ENCODE assay signal across 8 cellular contexts in genomic region chr1:86499987-86500593, GRCh38. TPM values are rescaled to one million over a fixed set of nuclear protein-coding genes. Genes with fewer than 3 reads are reported as not detected.
DNase-seq lines count a peak whose midpoint lies in the region; ATAC-seq and TF ChIP-seq lines count a peak whose summit lies in the region.

No MANE protein-coding gene starts in this region.

- H3K36me3 ChIP-seq in hepatocyte (replicated peaks; ENCODE audit: insufficient read depth, low read depth) (no peaks in the 10 kb centered on the region), uterus (no peaks in the 10 kb centered on the region)

- peaks cover 6% of the 10 kb centered on the region for H3K4me1 Mint-ChIP-seq in T-helper 17 cell
- peaks cover 14% of the 10 kb centered on the region for H3K4me1 Mint-ChIP-seq in activated T-helper 2 cell treated with anti-CD3 and anti-CD28 coated beads, Interferon-gamma antibody, Interleukin-2, Interleukin-4, amounts not matched to agents 10 μg/mL and 5 μg/mL and 100 μg/mL, durations not matched to agents 14 hours and 24 hours and 36 hours (ENCODE audit: low read depth)

- H3K4me3 ChIP-seq in AG04449 (ENCODE audit: low read depth, low read length) (no peak overlapping the region), hepatocyte (no peak overlapping the region), uterus (no peak overlapping the region)

- no peak for TF ChIP-seq POLR2A in uterus (IDR thresholded peaks at IDR 0.05)

- no peaks in the 10 kb centered on the region for H4K20me1 ChIP-seq in hepatocyte (ENCODE audit: insufficient read depth, poor library complexity, severe bottlenecking)

- no peaks in the 10 kb centered on the region for H3K9me2 ChIP-seq in hepatocyte (replicated peaks; ENCODE audit: insufficient read depth)

- no peaks in the 10 kb centered on the region for H3K79me2 ChIP-seq in hepatocyte

- POLR2A ChIA-PET in AG04449 (lab: Yijun Ruan, JAX): interaction anchor here (1.0 kb wide), 1 partner anchor 205 kb away, joined by 3 read pairs; no protein-coding TSS in a partner anchor

- H2AFZ ChIP-seq in hepatocyte: no peak overlapping the region

- WGBS in hepatocyte (ENCODE audit: low lambda C conversion rate, missing lambda C conversion rate): 22% methylated on average over 3 of the region's 3 CpGs

- H3K27me3 Mint-ChIP-seq in T-helper 17 cell: peaks cover 33% of the 10 kb centered on the region
- H3K27me3 Mint-ChIP-seq in activated T-helper 2 cell treated with anti-CD3 and anti-CD28 coated beads, Interferon-gamma antibody, Interleukin-2, Interleukin-4, amounts not matched to agents 10 μg/mL and 5 μg/mL and 100 μg/mL, durations not matched to agents 14 hours and 24 hours and 36 hours (ENCODE audit: low read depth): peaks cover 37% of the 10 kb centered on the region

- no peaks in the 10 kb centered on the region for H3K27me3 ChIP-seq in hepatocyte
- no peaks in the 10 kb centered on the region for H3K27me3 ChIP-seq in uterus

- H3K27ac Mint-ChIP-seq in T-helper 17 cell: no peak overlapping the region
- H3K27ac Mint-ChIP-seq in activated T-helper 2 cell treated with anti-CD3 and anti-CD28 coated beads, Interferon-gamma antibody, Interleukin-2, Interleukin-4, amounts not matched to agents 10 μg/mL and 5 μg/mL and 100 μg/mL, durations not matched to agents 14 hours and 24 hours and 36 hours: no peak overlapping the region

- H3K4me1 ChIP-seq in hepatocyte (ENCODE audit: insufficient read depth) (peaks cover 21% of the 10 kb centered on the region), uterus (no peaks in the 10 kb centered on the region)

- CTCF ChIA-PET in AG04449 (lab: Yijun Ruan, JAX): interaction anchor here (0.6 to 12.2 kb wide), 30 partner anchors 9 to 1991 kb away, joined by 3 to 198 read pairs (median 4); partner anchors contain the start of genes ODF2L and SH3GLB1

- H3K9me3 Mint-ChIP-seq in activated T-helper 2 cell treated with anti-CD3 and anti-CD28 coated beads, Interferon-gamma antibody, Interleukin-2, Interleukin-4, amounts not matched to agents 10 μg/mL and 5 μg/mL and 100 μg/mL, durations not matched to agents 14 hours and 24 hours and 36 hours: no peaks in the 10 kb centered on the region

- H3K4me2 ChIP-seq in hepatocyte: no peak overlapping the region

- H3K27ac ChIP-seq in hepatocyte: no peak overlapping the region
- peak overlapping the region; percentile 90 to 93 for H3K27ac ChIP-seq in uterus

- DNase-seq in AG04449 (ENCODE audit: low read depth, low spot score) (no peak), MV-4-11 (lab: John Stamatoyannopoulos, UW) (peak; percentile 60), T-helper 17 cell (no peak), hepatocyte (ENCODE audit: low spot score) (peak; percentile 70), uterus (no peak)
- DNase-seq in activated T-helper 2 cell treated with anti-CD3 and anti-CD28 coated beads, Interferon-gamma antibody, Interleukin-2, Interleukin-4, amounts not matched to agents 10 μg/mL and 5 μg/mL and 100 μg/mL, durations not matched to agents 14 hours and 24 hours and 36 hours (ENCODE audit: low spot score): no peak
- DNase-seq in activated CD4-positive, alpha-beta T cell treated with anti-CD3 and anti-CD28 coated beads for 48 hours: no peak

- no peaks in the 10 kb centered on the region for H3K36me3 Mint-ChIP-seq in T-helper 17 cell (ENCODE audit: low read depth)
- H3K36me3 Mint-ChIP-seq in activated T-helper 2 cell treated with anti-CD3 and anti-CD28 coated beads, Interferon-gamma antibody, Interleukin-2, Interleukin-4, amounts not matched to agents 10 μg/mL and 5 μg/mL and 100 μg/mL, durations not matched to agents 14 hours and 24 hours and 36 hours (ENCODE audit: low read depth): no peaks in the 10 kb centered on the region

- intact Hi-C loops in uterus (cut with DNase I; ENCODE audit: low total_unique reads): loop anchor here (10.0 kb wide), 1 partner anchor 105 kb away; the partner anchor contains the start of gene ODF2L
- intact Hi-C loops in activated T-helper 2 cell treated with anti-CD3 and anti-CD28 coated beads, Interferon-gamma antibody, Interleukin-2, Interleukin-4, amounts not matched to agents 10 μg/mL and 5 μg/mL and 100 μg/mL, durations not matched to agents 14 hours and 24 hours and 36 hours (cut with micrococcal nuclease): loop anchor here (5.0 to 10.0 kb wide), 2 partner anchors 205 to 242 kb away; partner anchors contain the start of gene SH3GLB1

- TF ChIP-seq CTCF in AG04449 (IDR thresholded peaks at IDR 0.05; ENCODE audit: insufficient read depth, low read length, missing control alignments) (peak; percentile 33), hepatocyte (IDR thresholded peaks at IDR 0.05; ENCODE audit: poor library complexity) (peak; percentile 93), uterus (IDR thresholded peaks at IDR 0.05) (peak; percentile 42 to 56 (median 48))

- no peak overlapping the region for H3K4me3 Mint-ChIP-seq in T-helper 17 cell
- H3K4me3 Mint-ChIP-seq in activated T-helper 2 cell treated with anti-CD3 and anti-CD28 coated beads, Interferon-gamma antibody, Interleukin-2, Interleukin-4, amounts not matched to agents 10 μg/mL and 5 μg/mL and 100 μg/mL, durations not matched to agents 14 hours and 24 hours and 36 hours (ENCODE audit: low read depth): no peak overlapping the region

- H3K9me3 ChIP-seq in T-helper 17 cell (ENCODE audit: control insufficient read depth, low read length, poor library complexity, severe bottlenecking) (no peaks in the 10 kb centered on the region), hepatocyte (ENCODE audit: low read depth) (no peaks in the 10 kb centered on the region), uterus (no peaks in the 10 kb centered on the region)

- ATAC-seq in GM18517 (IDR thresholded peaks at IDR 0.05; ENCODE audit: unreplicated experiment) (peak; percentile 46), T-helper 17 cell (peak; percentile 74)

RNA-seq across cellular contexts. Expression of gene CLCA1, which starts 31.4 kb away (rescaled TPM):
- total RNA-seq in T-helper 17 cell (not detected), hepatocyte (39.1 and 42.9 TPM in 2 replicates), uterus (under 1 TPM in 2 of 4 donors, not detected in 2; 0.21 to 0.29 TPM)
- polyA plus RNA-seq in hepatocyte: 2.0 and 3.5 TPM in 2 replicates
- not detected in 2 replicates for total RNA-seq in activated T-helper 2 cell treated with anti-CD3 and anti-CD28 coated beads, Interferon-gamma antibody, Interleukin-2, Interleukin-4, amounts not matched to agents 10 μg/mL and 5 μg/mL and 100 μg/mL, durations not matched to agents 14 hours and 24 hours and 36 hours

RNA-seq across cellular contexts. Expression of gene CLCA4, which starts 46.8 kb away (rescaled TPM):
- total RNA-seq in T-helper 17 cell (not detected), hepatocyte (0.07 TPM in 1 of 2 replicates, not detected in the other), uterus (under 1 TPM in 2 of 4 donors, not detected in 2; under 0.01 to 0.07 TPM)
- polyA plus RNA-seq in hepatocyte: 0.22 TPM in 1 of 2 replicates, not detected in the other
- total RNA-seq in activated T-helper 2 cell treated with anti-CD3 and anti-CD28 coated beads, Interferon-gamma antibody, Interleukin-2, Interleukin-4, amounts not matched to agents 10 μg/mL and 5 μg/mL and 100 μg/mL, durations not matched to agents 14 hours and 24 hours and 36 hours: not detected in 2 replicates

Comparison
In these comparisons a context has a peak if more than half of its experiments do, and no peak if none do; other contexts are left out.
1. DNase-seq: peak in MV-4-11 (single experiment) and hepatocyte (single experiment); none in AG04449 (single experiment), T-helper 17 cell (0 of 3), uterus (0 of 2), activated T-helper 2 cell treated with anti-CD3 and anti-CD28 coated beads, Interferon-gamma antibody, Interleukin-2, Interleukin-4, amounts not matched to agents 10 μg/mL and 5 μg/mL and 100 μg/mL, durations not matched to agents 14 hours and 24 hours and 36 hours (single experiment) and activated CD4-positive, alpha-beta T cell treated with anti-CD3 and anti-CD28 coated beads for 48 hours (single experiment).
2. CTCF ChIP-seq: peak in every context shown above with its lines; median percentile 93 in hepatocyte; 48 in uterus; 33 in AG04449.
3. RNA of gene CLCA1, which starts 31.4 kb away (total RNA-seq): 39.1 to 42.9 TPM in hepatocyte; 0.21 to 0.29 TPM in uterus, not detected in T-helper 17 cell and not detected in activated T-helper 2 cell treated with anti-CD3 and anti-CD28 coated beads, Interferon-gamma antibody, Interleukin-2, Interleukin-4, amounts not matched to agents 10 μg/mL and 5 μg/mL and 100 μg/mL, durations not matched to agents 14 hours and 24 hours and 36 hours; every median in the first group is over 10 times any median in the second.